ENCODE assay signal across 9 cellular contexts in genomic region chr13:41017744-41018582, GRCh38. TPM values are rescaled to one million over a fixed set of nuclear protein-coding genes. Genes with fewer than 3 reads are reported as not detected.
A peak's percentile ranks its signal among the peaks of the same experiment; 100 is the strongest.
DNase-seq lines count a peak whose midpoint lies in the region; ATAC-seq and TF ChIP-seq lines count a peak whose summit lies in the region.
"Had no signal": no experiment of that assay in that cellular context is flagged by ENCODE, and none has a peak within 500 bp of the region (broad histone marks: within the 10 kb centered on the region; RNA-seq: fewer than 3 reads in every experiment).

No MANE protein-coding gene starts in this region.

- intact Hi-C loops in psoas muscle (cut with DNase I): loop anchor here in 1 of 2 donors (5.0 kb wide), 1 partner anchor 39 kb away; no protein-coding TSS in a partner anchor

- no peaks in the 10 kb centered on the region for H3K36me3 ChIP-seq in duodenal mucosa (ENCODE audit: control insufficient read depth in 1 of 2, insufficient read depth in 2 of 2, low read length in 2 of 2)
- no peaks in the 10 kb centered on the region for H3K36me3 ChIP-seq in psoas muscle (ENCODE audit: insufficient read depth in 1 of 2, low read depth in 1 of 2)

- H3K4me3 ChIP-seq in GM12865 (ENCODE audit: low read depth, low read length) (peak overlapping the region; percentile 96), duodenal mucosa (ENCODE audit: low read depth in 1 of 2, low read length in 2 of 2) (peak overlapping the region; percentile 75 to 76), psoas muscle (peak overlapping the region; percentile 32)

- H3K27ac ChIP-seq in duodenal mucosa (ENCODE audit: low read depth, low read length): peak overlapping the region; percentile 58
- H3K27ac ChIP-seq in psoas muscle: peak overlapping the region; percentile 26
- no peak overlapping the region for H3K27ac ChIP-seq in substantia nigra (ENCODE audit: low read depth, low read length, poor library complexity, severe bottlenecking)

- TF ChIP-seq CTCF in GM12865 (IDR thresholded peaks at IDR 0.05; ENCODE audit: insufficient read depth, low read depth, low read length, missing control alignments): no peak
- no peak for TF ChIP-seq CTCF in psoas muscle (IDR thresholded peaks at IDR 0.05)
- no peak for TF ChIP-seq CTCF in glutamatergic neuron (IDR thresholded peaks at IDR 0.05; ENCODE audit: partially characterized antibody, unreplicated experiment)

- DNase-seq in GM12865 (ENCODE audit: low read depth) (peak; percentile 75), NCI-H748 (lab: John Stamatoyannopoulos, UW; ENCODE audit: unreplicated experiment) (peak; percentile 34), psoas muscle (no peak), substantia nigra (lab: John Stamatoyannopoulos, UW) (no peak), glutamatergic neuron (no peak)
- DNase-seq: SHP77 treated with DMSO at 0.1 percent for 48 hours had no signal

- no peak overlapping the region for H3K4me3 Mint-ChIP-seq in glutamatergic neuron (ENCODE audit: unreplicated experiment)

- H3K27me3 ChIP-seq in duodenal mucosa (ENCODE audit: control insufficient read depth in 1 of 2, insufficient read depth in 2 of 2, low read length in 2 of 2) (no peaks in the 10 kb centered on the region), psoas muscle (ENCODE audit: insufficient read depth in 3 of 3, low read length in 2 of 3) (no peaks in the 10 kb centered on the region)

- peak overlapping the region; percentile 83 to 89 for H3K9ac ChIP-seq in duodenal mucosa (ENCODE audit: low read depth in 1 of 2, low read length in 2 of 2)

- 90 to 92% (median 91%) methylated on average over 3 of the region's 3 CpGs for WGBS in psoas muscle, 3 donors

- no peaks in the 10 kb centered on the region for H3K4me1 Mint-ChIP-seq in glutamatergic neuron (ENCODE audit: low read depth, unreplicated experiment)

- H3K27me3 Mint-ChIP-seq in glutamatergic neuron (ENCODE audit: unreplicated experiment): no peaks in the 10 kb centered on the region

- no peak for ATAC-seq in psoas muscle
- no peak for ATAC-seq in esophagus mucosa
- no peak for ATAC-seq in GM18858 (IDR thresholded peaks at IDR 0.05; ENCODE audit: unreplicated experiment)

- H3K9me3 Mint-ChIP-seq in glutamatergic neuron (ENCODE audit: unreplicated experiment): no peaks in the 10 kb centered on the region

- H3K4me1 ChIP-seq in duodenal mucosa (ENCODE audit: control insufficient read depth in 1 of 2, insufficient read depth in 2 of 2, low read length in 2 of 2) (peaks cover 25 to 49% of the 10 kb centered on the region in 2 donors), psoas muscle (peaks cover 33% of the 10 kb centered on the region)

- H3K27ac Mint-ChIP-seq in glutamatergic neuron (ENCODE audit: unreplicated experiment): no peak overlapping the region

- H3K9me3 ChIP-seq in duodenal mucosa (ENCODE audit: control insufficient read depth in 1 of 2, low read length in 2 of 2) (no peaks in the 10 kb centered on the region), psoas muscle (no peaks in the 10 kb centered on the region)

- no peaks in the 10 kb centered on the region for H3K36me3 Mint-ChIP-seq in glutamatergic neuron (ENCODE audit: unreplicated experiment)

RNA-seq across cellular contexts. Expression of gene ELF1, which starts 1.2 kb away (rescaled TPM):
- 10 to 100 TPM; 20.5 to 25.9 (median 22.6) TPM for total RNA-seq in psoas muscle
- polyA plus RNA-seq in psoas muscle: 10 to 100 TPM in 2 of 3 donors, 1 to 10 TPM in 1; 7.3 to 28.6 (median 13.0) TPM
- 68.9 TPM for total RNA-seq in esophagus mucosa
- total RNA-seq in glutamatergic neuron (ENCODE audit: unreplicated experiment): 9.8 TPM

RNA-seq across cellular contexts. Expression of gene WBP4, which starts 43.3 kb away (rescaled TPM):
- total RNA-seq in psoas muscle: 10 to 100 TPM; 18.8 to 24.9 (median 21.6) TPM
- 10 to 100 TPM; 18.1 to 37.0 (median 22.2) TPM for polyA plus RNA-seq in psoas muscle
- total RNA-seq in esophagus mucosa: 5.3 TPM
- 8.9 TPM for total RNA-seq in glutamatergic neuron (ENCODE audit: unreplicated experiment)

Comparison
In these comparisons a context has a peak if more than half of its experiments do, and no peak if none do; other contexts are left out.
1. DNase-seq: peak in GM12865 (single experiment) and NCI-H748 (single experiment); none in psoas muscle (0 of 2), substantia nigra (0 of 49) and glutamatergic neuron (single experiment).
2. H3K4me3 ChIP-seq: peak in every context shown above with its lines; median percentile 96 in GM12865; 76 in duodenal mucosa; 32 in psoas muscle.